ENCODE assay signal across 2 cellular contexts in the genomic region with DNA sequence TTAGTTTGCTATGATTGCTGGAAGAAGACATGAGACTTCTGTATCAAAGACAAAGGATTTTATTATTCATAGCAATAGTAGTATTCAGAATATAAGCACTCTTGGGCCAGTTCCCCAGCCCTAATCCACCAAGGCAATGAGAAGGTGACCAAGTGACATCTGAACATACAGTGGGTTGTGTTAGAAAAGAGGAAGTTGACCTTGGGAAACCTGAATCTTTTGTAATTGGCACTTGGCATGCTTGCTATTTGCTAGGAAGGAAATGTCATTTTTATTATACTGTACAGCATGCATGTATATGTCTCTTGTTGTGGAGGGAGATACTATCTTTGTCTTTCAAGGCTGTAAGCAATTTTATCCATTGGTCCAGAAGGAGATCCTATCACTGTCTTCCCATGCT.
TF ChIP-seq lines count a peak whose summit lies in the region.

No MANE protein-coding gene starts in this region.

TF ChIP-seq in IMR-90, 13 proteins besides CTCF, POLR2A, EP300 and RAD21:
- TF ChIP-seq, protein P1, sequence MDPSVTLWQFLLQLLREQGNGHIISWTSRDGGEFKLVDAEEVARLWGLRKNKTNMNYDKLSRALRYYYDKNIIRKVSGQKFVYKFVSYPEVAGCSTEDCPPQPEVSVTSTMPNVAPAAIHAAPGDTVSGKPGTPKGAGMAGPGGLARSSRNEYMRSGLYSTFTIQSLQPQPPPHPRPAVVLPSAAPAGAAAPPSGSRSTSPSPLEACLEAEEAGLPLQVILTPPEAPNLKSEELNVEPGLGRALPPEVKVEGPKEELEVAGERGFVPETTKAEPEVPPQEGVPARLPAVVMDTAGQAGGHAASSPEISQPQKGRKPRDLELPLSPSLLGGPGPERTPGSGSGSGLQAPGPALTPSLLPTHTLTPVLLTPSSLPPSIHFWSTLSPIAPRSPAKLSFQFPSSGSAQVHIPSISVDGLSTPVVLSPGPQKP (IDR thresholded peaks at IDR 0.05; ENCODE audit: borderline replicate concordance, low read depth, low read length): no peak
- TF ChIP-seq NFE2L2 (IDR thresholded peaks at IDR 0.05; ENCODE audit: low read depth, low read length) (no peak), CEBPB (IDR thresholded peaks at IDR 0.05; ENCODE audit: low read depth, low read length) (no peak), FOS (IDR thresholded peaks at IDR 0.05; ENCODE audit: low read depth, low read length) (no peak), CHD1 (IDR thresholded peaks at IDR 0.05; ENCODE audit: low read depth, low read length) (no peak), RFX5 (IDR thresholded peaks at IDR 0.05; ENCODE audit: low read depth, low read length) (no peak), MXI1 (IDR thresholded peaks at IDR 0.05; ENCODE audit: borderline replicate concordance, low read depth, low read length) (no peak), MAZ (IDR thresholded peaks at IDR 0.05; ENCODE audit: borderline replicate concordance, low read depth, low read length) (no peak)

TF ChIP-seq in K562, 482 proteins besides CTCF, POLR2A, EP300 and RAD21:
- TF ChIP-seq SPI1 (IDR thresholded peaks at IDR 0.05; ENCODE audit: borderline replicate concordance, low read depth, low read length): 0 out of 2 replicates have a peak, but pooled peaks have one; percentile 20
- no peak for TF ChIP-seq ATF7 (IDR thresholded peaks at IDR 0.05)
